In genomic region chr14:61346793-61347192, GRCh38 we compare ENCODE assay signal across 15 cellular contexts. TPM values are rescaled to one million over a fixed set of nuclear protein-coding genes. Genes with fewer than 3 reads are reported as not detected.
A peak's percentile ranks its signal among the peaks of the same experiment; 100 is the strongest.
DNase-seq lines count a peak whose midpoint lies in the region; ATAC-seq and TF ChIP-seq lines count a peak whose summit lies in the region.
"Had no signal": no experiment of that assay in that cellular context is flagged by ENCODE, and none has a peak within 500 bp of the region (broad histone marks: within the 10 kb centered on the region; RNA-seq: fewer than 3 reads in every experiment).

No MANE protein-coding gene starts in this region.

- H3K36me3 ChIP-seq in DND-41 (ENCODE audit: insufficient read depth, low read length): peaks cover 13% of the 10 kb centered on the region
- H3K36me3 ChIP-seq: Peyer's patch had no signal

- H2AFZ ChIP-seq in DND-41 (ENCODE audit: low read depth, low read length): no peak overlapping the region

- H3K27ac Mint-ChIP-seq in activated CD4-positive, alpha-beta T cell treated with anti-CD3 and anti-CD28 coated beads for 36 hours: peak overlapping the region; percentile 99
- H3K27ac Mint-ChIP-seq in activated naive CD8-positive, alpha-beta T cell treated with anti-CD3 and anti-CD28 coated beads, Interleukin-2, amount 50 U/mL, for 24 hours: peak overlapping the region; percentile 99
- peak overlapping the region; percentile 97 to 98 for H3K27ac Mint-ChIP-seq in natural killer cell treated with Interleukin-12 subunit alpha and Interleukin-12 subunit beta and Interleukin-15 and Interleukin-18, amount 100 ng/mL, for 72 hours
- H3K27ac Mint-ChIP-seq: type B pancreatic cell had no signal

- H3K9me3 ChIP-seq in DND-41 (ENCODE audit: insufficient read depth, low read length, severe bottlenecking): no peaks in the 10 kb centered on the region
- H3K9me3 ChIP-seq: Peyer's patch had no signal

- POLR2A ChIA-PET in activated CD4-positive, alpha-beta T cell treated with anti-CD3 and anti-CD28 coated beads for 36 hours (lab: Charles Lee): interaction anchor here (0.7 kb wide), 1 partner anchor 132 kb away, joined by 3 read pairs; no protein-coding TSS in a partner anchor

- peaks cover 100% of the 10 kb centered on the region for H3K79me2 ChIP-seq in DND-41 (ENCODE audit: insufficient read depth, low read length)

- H3K27me3 ChIP-seq in DND-41 (ENCODE audit: insufficient read depth, low read length, poor library complexity): no peaks in the 10 kb centered on the region
- H3K27me3 ChIP-seq: Peyer's patch had no signal

- peaks cover 51% of the 10 kb centered on the region for H3K36me3 Mint-ChIP-seq in activated CD4-positive, alpha-beta T cell treated with anti-CD3 and anti-CD28 coated beads for 36 hours (ENCODE audit: low read depth)
- H3K36me3 Mint-ChIP-seq in activated naive CD8-positive, alpha-beta T cell treated with anti-CD3 and anti-CD28 coated beads, Interleukin-2, amount 50 U/mL, for 24 hours (ENCODE audit: low read depth): peaks cover 65% of the 10 kb centered on the region
- H3K36me3 Mint-ChIP-seq in natural killer cell treated with Interleukin-12 subunit alpha and Interleukin-12 subunit beta and Interleukin-15 and Interleukin-18, amount 100 ng/mL, for 72 hours: peaks cover 18% of the 10 kb centered on the region
- H3K36me3 Mint-ChIP-seq: type B pancreatic cell had no signal

- intact Hi-C loops in activated CD4-positive, alpha-beta T cell treated with anti-CD3 and anti-CD28 coated beads for 36 hours (cut with DNase I, micrococcal nuclease): no loop called here

- peaks cover 62% of the 10 kb centered on the region for H3K4me1 ChIP-seq in DND-41 (ENCODE audit: insufficient read depth, low read length)

- ATAC-seq in activated CD4-positive, alpha-beta T cell treated with anti-CD3 and anti-CD28 coated beads for 36 hours: no peak
- ATAC-seq in DND-41 (ENCODE audit: insufficient read depth, low read depth) (no peak), HG03378 (IDR thresholded peaks at IDR 0.05; ENCODE audit: unreplicated experiment) (no peak)
- no peak for ATAC-seq in activated naive CD8-positive, alpha-beta T cell treated with anti-CD3 and anti-CD28 coated beads, Interleukin-2, amount 50 U/mL, for 24 hours
- ATAC-seq in natural killer cell treated with Interleukin-12 subunit alpha and Interleukin-12 subunit beta and Interleukin-15 and Interleukin-18, amount 100 ng/mL, for 72 hours: no peak
- ATAC-seq: left colon had no signal

- no peak overlapping the region for H3K4me2 ChIP-seq in DND-41 (ENCODE audit: insufficient read depth, low read length)

- peaks cover 61% of the 10 kb centered on the region for H4K20me1 ChIP-seq in DND-41 (ENCODE audit: insufficient read depth, low read length)

- no peak for DNase-seq in activated CD4-positive, alpha-beta T cell treated with anti-CD3 and anti-CD28 coated beads for 36 hours
- no peak for DNase-seq in activated CD4-positive, alpha-beta T cell treated with anti-CD3 and anti-CD28 coated beads for 4 hours
- DNase-seq in DND-41: no peak
- DNase-seq in activated naive CD8-positive, alpha-beta T cell treated with anti-CD3 and anti-CD28 coated beads, Interleukin-2, amount 50 U/mL, for 24 hours: no peak
- DNase-seq in natural killer cell treated with Interleukin-12 subunit alpha and Interleukin-12 subunit beta and Interleukin-15 and Interleukin-18, amount 100 ng/mL, for 72 hours (ENCODE audit: low spot score): no peak
- DNase-seq in CD1c-positive myeloid dendritic cell (ENCODE audit: extremely low spot score): no peak
- no peak for DNase-seq in dedifferentiated amniotic fluid mesenchymal stem cell (ENCODE audit: extremely low spot score)
- DNase-seq: COR-L47, hypothalamus, left colon, NCI-H187 treated with DMSO at 0.1 percent for 48 hours, NCI-H524, Peyer's patch had no signal

- 0 out of 2 replicates have a peak overlapping the region, but pooled peaks have one; percentile 7 for H3K27ac ChIP-seq in DND-41 (ENCODE audit: low read length)

- no peak for TF ChIP-seq CTCF in DND-41 (IDR thresholded peaks at IDR 0.05; ENCODE audit: borderline replicate concordance, extremely low read depth, low read length, poor library complexity, severe bottlenecking)

- H3K4me1 Mint-ChIP-seq in activated CD4-positive, alpha-beta T cell treated with anti-CD3 and anti-CD28 coated beads for 36 hours: peaks cover 97% of the 10 kb centered on the region
- peaks cover 98% of the 10 kb centered on the region for H3K4me1 Mint-ChIP-seq in activated naive CD8-positive, alpha-beta T cell treated with anti-CD3 and anti-CD28 coated beads, Interleukin-2, amount 50 U/mL, for 24 hours
- H3K4me1 Mint-ChIP-seq in natural killer cell treated with Interleukin-12 subunit alpha and Interleukin-12 subunit beta and Interleukin-15 and Interleukin-18, amount 100 ng/mL, for 72 hours (ENCODE audit: low read depth in 2 of 2): peaks cover 89 to 93% of the 10 kb centered on the region in 2 donors

- CTCF ChIA-PET in activated CD4-positive, alpha-beta T cell treated with anti-CD3 and anti-CD28 coated beads for 36 hours (lab: Charles Lee): interaction anchor here (0.8 to 2.2 kb wide), 8 partner anchors 10 to 274 kb away, joined by 3 to 11 read pairs (median 4); partner anchors contain the start of gene PRKCH

- peaks cover 8% of the 10 kb centered on the region for H3K9me3 Mint-ChIP-seq in activated CD4-positive, alpha-beta T cell treated with anti-CD3 and anti-CD28 coated beads for 36 hours (ENCODE audit: low read depth)
- H3K9me3 Mint-ChIP-seq in activated naive CD8-positive, alpha-beta T cell treated with anti-CD3 and anti-CD28 coated beads, Interleukin-2, amount 50 U/mL, for 24 hours: peaks cover 9% of the 10 kb centered on the region
- no peaks in the 10 kb centered on the region for H3K9me3 Mint-ChIP-seq in natural killer cell treated with Interleukin-12 subunit alpha and Interleukin-12 subunit beta and Interleukin-15 and Interleukin-18, amount 100 ng/mL, for 72 hours
- H3K9me3 Mint-ChIP-seq: type B pancreatic cell had no signal

- no peak overlapping the region for H3K4me3 ChIP-seq in DND-41 (ENCODE audit: low read depth in 1 of 2, low read length in 2 of 2)
- H3K4me3 ChIP-seq: Peyer's patch had no signal

- no peaks in the 10 kb centered on the region for H3K27me3 Mint-ChIP-seq in activated CD4-positive, alpha-beta T cell treated with anti-CD3 and anti-CD28 coated beads for 36 hours
- no peaks in the 10 kb centered on the region for H3K27me3 Mint-ChIP-seq in activated naive CD8-positive, alpha-beta T cell treated with anti-CD3 and anti-CD28 coated beads, Interleukin-2, amount 50 U/mL, for 24 hours
- no peaks in the 10 kb centered on the region for H3K27me3 Mint-ChIP-seq in natural killer cell treated with Interleukin-12 subunit alpha and Interleukin-12 subunit beta and Interleukin-15 and Interleukin-18, amount 100 ng/mL, for 72 hours
- H3K27me3 Mint-ChIP-seq: type B pancreatic cell had no signal

- H3K4me3 Mint-ChIP-seq in activated CD4-positive, alpha-beta T cell treated with anti-CD3 and anti-CD28 coated beads for 36 hours: peak overlapping the region; percentile 86
- H3K4me3 Mint-ChIP-seq in activated naive CD8-positive, alpha-beta T cell treated with anti-CD3 and anti-CD28 coated beads, Interleukin-2, amount 50 U/mL, for 24 hours: peak overlapping the region; percentile 87
- H3K4me3 Mint-ChIP-seq in natural killer cell treated with Interleukin-12 subunit alpha and Interleukin-12 subunit beta and Interleukin-15 and Interleukin-18, amount 100 ng/mL, for 72 hours: peak overlapping the region; percentile 68
- H3K4me3 Mint-ChIP-seq: type B pancreatic cell had no signal

- H3K9ac ChIP-seq in DND-41 (ENCODE audit: low read depth, low read length): no peak overlapping the region

RNA-seq across cellular contexts. Expression of gene PRKCH, which starts 25.4 kb away (rescaled TPM):
- total RNA-seq in activated CD4-positive, alpha-beta T cell treated with anti-CD3 and anti-CD28 coated beads for 36 hours: 100 to 1,000 TPM; 109 to 145 TPM
- total RNA-seq in natural killer cell treated with Interleukin-12 subunit alpha and Interleukin-12 subunit beta and Interleukin-15 and Interleukin-18, amount 100 ng/mL, for 72 hours: 100 to 1,000 TPM; 182 to 216 TPM
